In genomic region chr5:42952575-42952974, GRCh38 we compare ENCODE assay signal across 10 cellular contexts.
DNase-seq lines count a peak whose midpoint lies in the region; ATAC-seq and TF ChIP-seq lines count a peak whose summit lies in the region.
"Had no signal": no experiment of that assay in that cellular context is flagged by ENCODE, and none has a peak within 500 bp of the region (broad histone marks: within the 10 kb centered on the region; RNA-seq: fewer than 3 reads in every experiment).

No MANE protein-coding gene starts in this region.

- 21 to 30% (median 26%) methylated on average over 12 of the region's 12 CpGs for WGBS in heart left ventricle, 4 donors
- WGBS in body of pancreas, 2 donors, result 24 to 42% methylated on average over 11 to 12 of the region's 12 CpGs

- intact Hi-C loops in heart left ventricle (cut with DNase I) (loop anchor here in 7 of 10 donors (5.0 to 10.0 kb wide), 4 partner anchors 40 to 92 kb away; partner anchors contain the start of gene ANXA2R (in 3 of the 7)), Right ventricle myocardium superior (cut with DNase I) (loop anchor here (5.0 kb wide), 1 partner anchor 40 kb away; no protein-coding TSS in a partner anchor), tibial artery (cut with DNase I; ENCODE audit: low total_unique reads) (loop anchor here (5.0 kb wide), 2 partner anchors 40 to 90 kb away; partner anchors contain the start of gene ANXA2R), body of pancreas (cut with DNase I) (loop anchor here (10.0 kb wide), 1 partner anchor 62 kb away; no protein-coding TSS in a partner anchor)

- H3K27me3 ChIP-seq in heart left ventricle, result peaks cover 9 to 93% (median 63%) of the 10 kb centered on the region in 9 donors
- H3K27me3 ChIP-seq in tibial artery, result peaks cover 0 to 3% of the 10 kb centered on the region in 2 donors
- H3K27me3 ChIP-seq in body of pancreas, result peaks cover 6 to 57% of the 10 kb centered on the region in 2 donors

- H3K4me1 ChIP-seq in heart left ventricle, result peaks cover 0 to 43% (median 18%) of the 10 kb centered on the region in 12 donors
- peaks cover 0 to 36% (median 13%) of the 10 kb centered on the region in 4 donors for H3K4me1 ChIP-seq in tibial artery
- peaks cover 24% of the 10 kb centered on the region for H3K4me1 ChIP-seq in body of pancreas

- POLR2A ChIA-PET in activated CD4-positive, alpha-beta memory T cell treated with anti-CD3 and anti-CD28 coated beads, Interleukin-2, amount 10 ng/mL, durations not matched to agents 7 days and 5 days (lab: Charles Lee), result interaction anchor here (0.6 to 7.8 kb wide), 15 partner anchors 12 to 536 kb away, joined by 3 to 393 read pairs (median 9); partner anchors contain the start of genes ANXA2R and ZNF131

- H3K27ac ChIP-seq in heart left ventricle (peak overlapping the region in 2 of 12 donors; percentile 93 to 96), tibial artery (no peak overlapping the region), body of pancreas (no peak overlapping the region)

- no peak for TF ChIP-seq POLR2A in heart left ventricle (IDR thresholded peaks at IDR 0.05)
- TF ChIP-seq POLR2A in body of pancreas (IDR thresholded peaks at IDR 0.05), result no peak

- DNase-seq in heart left ventricle (no peak), Right ventricle myocardium superior (no peak), fibroblast of the aortic adventitia (ENCODE audit: low read depth) (peak; percentile 23), tibial artery (no peak), body of pancreas (no peak), glutamatergic neuron (no peak)
- DNase-seq in activated CD4-positive, alpha-beta memory T cell treated with anti-CD3 and anti-CD28 coated beads, Interleukin-2, amount 10 ng/mL, durations not matched to agents 7 days and 5 days, result no peak
- no peak for DNase-seq in central memory CD4-positive, alpha-beta T cell
- DNase-seq: KG1, NCI-H774 had no signal

- ATAC-seq in heart left ventricle (no peak), Right ventricle myocardium superior (ENCODE audit: poor library complexity) (no peak), body of pancreas (no peak)

- H3K36me3 Mint-ChIP-seq in activated CD4-positive, alpha-beta memory T cell treated with anti-CD3 and anti-CD28 coated beads, Interleukin-2, amount 10 ng/mL, durations not matched to agents 7 days and 5 days (ENCODE audit: low read depth), result peaks cover 26% of the 10 kb centered on the region
- H3K36me3 Mint-ChIP-seq in glutamatergic neuron (ENCODE audit: unreplicated experiment), result peaks cover 6% of the 10 kb centered on the region

- H3K9me3 Mint-ChIP-seq in activated CD4-positive, alpha-beta memory T cell treated with anti-CD3 and anti-CD28 coated beads, Interleukin-2, amount 10 ng/mL, durations not matched to agents 7 days and 5 days, result peaks cover 11% of the 10 kb centered on the region
- H3K9me3 Mint-ChIP-seq in glutamatergic neuron (ENCODE audit: unreplicated experiment), result peaks cover 6% of the 10 kb centered on the region

- H3K4me3 ChIP-seq in heart left ventricle (peak overlapping the region in 10 of 12 donors; percentile 50 to 64 (median 60)), fibroblast of the aortic adventitia (ENCODE audit: low read depth, low read length) (peak overlapping the region; percentile 63), tibial artery (peak overlapping the region; percentile 56 to 60), body of pancreas (no peak overlapping the region)

- H3K27ac Mint-ChIP-seq in activated CD4-positive, alpha-beta memory T cell treated with anti-CD3 and anti-CD28 coated beads, Interleukin-2, amount 10 ng/mL, durations not matched to agents 7 days and 5 days, result peak overlapping the region; percentile 100
- H3K27ac Mint-ChIP-seq in glutamatergic neuron (ENCODE audit: unreplicated experiment), result no peak overlapping the region

- TF ChIP-seq CTCF in heart left ventricle (IDR thresholded peaks at IDR 0.05), result no peak
- TF ChIP-seq CTCF in fibroblast of the aortic adventitia (IDR thresholded peaks at IDR 0.05; ENCODE audit: insufficient read depth, low read length), result no peak
- TF ChIP-seq CTCF in tibial artery (IDR thresholded peaks at IDR 0.05), result no peak
- TF ChIP-seq CTCF in body of pancreas (IDR thresholded peaks at IDR 0.05), result no peak
- TF ChIP-seq CTCF in glutamatergic neuron (IDR thresholded peaks at IDR 0.05; ENCODE audit: partially characterized antibody, unreplicated experiment), result no peak

- H3K27me3 Mint-ChIP-seq in activated CD4-positive, alpha-beta memory T cell treated with anti-CD3 and anti-CD28 coated beads, Interleukin-2, amount 10 ng/mL, durations not matched to agents 7 days and 5 days, result no peaks in the 10 kb centered on the region
- H3K27me3 Mint-ChIP-seq in glutamatergic neuron (ENCODE audit: unreplicated experiment), result peaks cover 1% of the 10 kb centered on the region

- CTCF ChIA-PET in activated CD4-positive, alpha-beta memory T cell treated with anti-CD3 and anti-CD28 coated beads, Interleukin-2, amount 10 ng/mL, durations not matched to agents 7 days and 5 days (lab: Charles Lee), result interaction anchor here (0.7 to 7.0 kb wide), 6 partner anchors 34 to 532 kb away, joined by 3 to 58 read pairs (median 11); no protein-coding TSS in a partner anchor

- H3K36me3 ChIP-seq in heart left ventricle, result no peaks in the 10 kb centered on the region
- H3K36me3 ChIP-seq in tibial artery, result no peaks in the 10 kb centered on the region
- H3K36me3 ChIP-seq in body of pancreas (replicated peaks in 1 of 2; ENCODE audit: insufficient read depth in 1 of 2, low read depth in 2 of 2), result no peaks in the 10 kb centered on the region

- H3K4me1 Mint-ChIP-seq in activated CD4-positive, alpha-beta memory T cell treated with anti-CD3 and anti-CD28 coated beads, Interleukin-2, amount 10 ng/mL, durations not matched to agents 7 days and 5 days, result peaks cover 37% of the 10 kb centered on the region
- H3K4me1 Mint-ChIP-seq in glutamatergic neuron (ENCODE audit: low read depth, unreplicated experiment), result no peaks in the 10 kb centered on the region

- H3K9me3 ChIP-seq in heart left ventricle (peaks cover 0 to 29% (median 11%) of the 10 kb centered on the region in 12 donors), tibial artery (peaks cover 0 to 30% (median 27%) of the 10 kb centered on the region in 3 donors), body of pancreas (no peaks in the 10 kb centered on the region)

- H3K4me3 Mint-ChIP-seq in activated CD4-positive, alpha-beta memory T cell treated with anti-CD3 and anti-CD28 coated beads, Interleukin-2, amount 10 ng/mL, durations not matched to agents 7 days and 5 days, result peak overlapping the region; percentile 85
- H3K4me3 Mint-ChIP-seq in glutamatergic neuron (ENCODE audit: unreplicated experiment), result no peak overlapping the region

Comparison
In these comparisons a context has a peak if more than half of its experiments do, and no peak if none do; other contexts are left out.
1. H3K4me3 ChIP-seq: peak in heart left ventricle (10 of 12), fibroblast of the aortic adventitia (single experiment) and tibial artery (2 of 2); none in body of pancreas (0 of 2).